ENCODE assay signal across 26 cellular contexts in the genomic region with DNA sequence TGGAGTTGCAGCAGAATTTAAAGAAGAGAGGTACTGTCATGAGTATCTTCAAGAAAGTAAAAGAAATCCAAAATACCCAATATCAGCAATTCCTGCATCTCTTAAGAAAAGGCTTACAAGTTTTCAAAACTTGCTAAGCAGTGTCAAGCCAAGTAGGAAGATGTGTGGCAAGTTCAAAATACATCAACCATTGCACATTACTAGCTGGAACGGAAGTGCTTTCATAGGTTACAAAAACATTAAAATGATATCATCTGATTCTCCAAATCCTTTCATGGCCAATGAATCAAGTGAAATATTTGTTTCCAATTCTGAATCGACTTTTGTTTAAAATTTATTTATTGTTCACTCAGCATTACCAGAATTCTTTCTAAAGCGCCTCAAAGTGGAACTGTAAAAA. TPM values are rescaled to one million over a fixed set of nuclear protein-coding genes. Genes with fewer than 3 reads are reported as not detected.
"Had no signal": no experiment of that assay in that cellular context is flagged by ENCODE, and none has a peak within 500 bp of the region (broad histone marks: within the 10 kb centered on the region; RNA-seq: fewer than 3 reads in every experiment).

No MANE protein-coding gene starts in this region.

- DNase-seq: activated B cell treated with CpG ODN at 0.5 μM for 24 hours; activated CD4-positive, alpha-beta T cell treated with anti-CD3 and anti-CD28 coated beads, Interleukin-2, amount 50 U/mL, for 1 hour; activated CD8-positive, alpha-beta T cell treated with anti-CD3 and anti-CD28 coated beads for 36 hours; activated naive CD8-positive, alpha-beta T cell treated with anti-CD3 and anti-CD28 coated beads, Interleukin-2, amount 50 U/mL, for 24 hours; activated T-cell treated with anti-CD3 and anti-CD28 coated beads, Interleukin-2, amount 50 U/mL, for 48 hours; amygdala; central memory CD4-positive, alpha-beta T cell; effector CD8-positive, alpha-beta T cell; left colon; naive thymus-derived CD8-positive, alpha-beta T cell; occipital lobe; posterior cingulate gyrus; stimulated activated CD4-positive, alpha-beta T cell treated with anti-CD3 and anti-CD28 coated beads, Interleukin-15, amount 100 ng/mL, for 24 hours; stimulated activated CD4-positive, alpha-beta T cell treated with anti-CD3 and anti-CD28 coated beads, Interleukin-2, amount 100 ng/mL, for 24 hours; stimulated activated naive B cell treated with anti-CD40 and anti-IgM and Interleukin-4, amounts not matched to agents 10 μg/mL and 1 μg/mL and 100 μg/mL, for 72 hours; T-helper 2 cell; tibial artery had no signal

- H2AFZ ChIP-seq: hepatocyte had no signal

- H3K9me3 Mint-ChIP-seq: activated B cell treated with CpG ODN at 0.5 μM for 24 hours; activated CD8-positive, alpha-beta T cell treated with anti-CD3 and anti-CD28 coated beads for 36 hours; activated naive CD4-positive, alpha-beta T cell treated with anti-CD3 and anti-CD28 coated beads, Interleukin-2, amount 50 U/mL, for 24 hours; activated naive CD8-positive, alpha-beta T cell treated with anti-CD3 and anti-CD28 coated beads, Interleukin-2, amount 50 U/mL, for 24 hours; activated T-helper 2 cell treated with anti-CD3 and anti-CD28 coated beads, Interferon-gamma antibody, Interleukin-2, Interleukin-4, amounts not matched to agents 10 μg/mL and 5 μg/mL and 100 μg/mL, durations not matched to agents 14 hours and 24 hours and 36 hours; dendritic cell treated with granulocyte-macrophage colony-stimulating factor and Interleukin-4, amounts not matched to agents 40 ng/mL and 50 ng/mL, for 4 days; memory B cell; naive thymus-derived CD8-positive, alpha-beta T cell had no signal

- H3K27me3 ChIP-seq: gastroesophageal sphincter, hepatocyte, neural progenitor cell, suprapubic skin, tibial artery had no signal

- H3K4me3 ChIP-seq: gastroesophageal sphincter, hepatocyte, neural progenitor cell, suprapubic skin, tibial artery had no signal

- H3K36me3 ChIP-seq: gastroesophageal sphincter, neural progenitor cell, suprapubic skin, tibial artery had no signal

- H3K27me3 Mint-ChIP-seq: activated CD8-positive, alpha-beta T cell treated with anti-CD3 and anti-CD28 coated beads for 36 hours had no signal

- H3K4me1 ChIP-seq: gastroesophageal sphincter, suprapubic skin had no signal

- H3K79me2 ChIP-seq: hepatocyte had no signal

- H3K4me3 Mint-ChIP-seq: activated B cell treated with CpG ODN at 0.5 μM for 24 hours; activated CD8-positive, alpha-beta T cell treated with anti-CD3 and anti-CD28 coated beads for 36 hours; activated naive CD4-positive, alpha-beta T cell treated with anti-CD3 and anti-CD28 coated beads, Interleukin-2, amount 50 U/mL, for 24 hours; activated naive CD8-positive, alpha-beta T cell treated with anti-CD3 and anti-CD28 coated beads, Interleukin-2, amount 50 U/mL, for 24 hours; dendritic cell treated with granulocyte-macrophage colony-stimulating factor and Interleukin-4, amounts not matched to agents 40 ng/mL and 50 ng/mL, for 4 days; memory B cell; naive thymus-derived CD8-positive, alpha-beta T cell; neural progenitor cell; stimulated activated naive B cell treated with anti-CD40 and anti-IgM and Interleukin-4, amounts not matched to agents 10 μg/mL and 1 μg/mL and 100 μg/mL, for 72 hours had no signal

- H3K4me2 ChIP-seq: neural progenitor cell had no signal

- H3K4me1 Mint-ChIP-seq: activated B cell treated with CpG ODN at 0.5 μM for 24 hours; activated naive CD4-positive, alpha-beta T cell treated with anti-CD3 and anti-CD28 coated beads, Interleukin-2, amount 50 U/mL, for 24 hours; activated naive CD8-positive, alpha-beta T cell treated with anti-CD3 and anti-CD28 coated beads, Interleukin-2, amount 50 U/mL, for 24 hours; memory B cell; naive thymus-derived CD8-positive, alpha-beta T cell; stimulated activated naive B cell treated with anti-CD40 and anti-IgM and Interleukin-4, amounts not matched to agents 10 μg/mL and 1 μg/mL and 100 μg/mL, for 72 hours had no signal

- H3K27ac Mint-ChIP-seq: activated B cell treated with CpG ODN at 0.5 μM for 24 hours; activated CD8-positive, alpha-beta T cell treated with anti-CD3 and anti-CD28 coated beads for 36 hours; activated naive CD4-positive, alpha-beta T cell treated with anti-CD3 and anti-CD28 coated beads, Interleukin-2, amount 50 U/mL, for 24 hours; activated naive CD8-positive, alpha-beta T cell treated with anti-CD3 and anti-CD28 coated beads, Interleukin-2, amount 50 U/mL, for 24 hours; activated T-helper 2 cell treated with anti-CD3 and anti-CD28 coated beads, Interferon-gamma antibody, Interleukin-2, Interleukin-4, amounts not matched to agents 10 μg/mL and 5 μg/mL and 100 μg/mL, durations not matched to agents 14 hours and 24 hours and 36 hours; dendritic cell treated with granulocyte-macrophage colony-stimulating factor and Interleukin-4, amounts not matched to agents 40 ng/mL and 50 ng/mL, for 4 days; memory B cell; naive thymus-derived CD8-positive, alpha-beta T cell; neural progenitor cell; stimulated activated naive B cell treated with anti-CD40 and anti-IgM and Interleukin-4, amounts not matched to agents 10 μg/mL and 1 μg/mL and 100 μg/mL, for 72 hours had no signal

- H3K27ac ChIP-seq: gastroesophageal sphincter, hepatocyte, neural progenitor cell, suprapubic skin, tibial artery had no signal

- ATAC-seq: activated CD8-positive, alpha-beta T cell treated with anti-CD3 and anti-CD28 coated beads for 36 hours; activated naive CD8-positive, alpha-beta T cell treated with anti-CD3 and anti-CD28 coated beads, Interleukin-2, amount 50 U/mL, for 24 hours; gastroesophageal sphincter; left colon; naive thymus-derived CD8-positive, alpha-beta T cell; stimulated activated naive B cell treated with anti-CD40 and anti-IgM and Interleukin-4, amounts not matched to agents 10 μg/mL and 1 μg/mL and 100 μg/mL, for 72 hours had no signal

- H3K9ac ChIP-seq: neural progenitor cell had no signal

- H3K36me3 Mint-ChIP-seq: activated naive CD4-positive, alpha-beta T cell treated with anti-CD3 and anti-CD28 coated beads, Interleukin-2, amount 50 U/mL, for 24 hours; memory B cell; naive thymus-derived CD8-positive, alpha-beta T cell; neural progenitor cell; stimulated activated naive B cell treated with anti-CD40 and anti-IgM and Interleukin-4, amounts not matched to agents 10 μg/mL and 1 μg/mL and 100 μg/mL, for 72 hours had no signal

- H3K9me3 ChIP-seq: gastroesophageal sphincter, suprapubic skin, tibial artery had no signal

RNA-seq across cellular contexts. Expression of gene ABCA4, which starts 5.7 kb away (rescaled TPM):
- total RNA-seq: activated B cell treated with CpG ODN at 0.5 μM for 24 hours; activated CD8-positive, alpha-beta T cell treated with anti-CD3 and anti-CD28 coated beads for 36 hours; activated T-helper 2 cell treated with anti-CD3 and anti-CD28 coated beads, Interferon-gamma antibody, Interleukin-2, Interleukin-4, amounts not matched to agents 10 μg/mL and 5 μg/mL and 100 μg/mL, durations not matched to agents 14 hours and 24 hours and 36 hours; epithelial cell of proximal tubule; naive thymus-derived CD8-positive, alpha-beta T cell had no signal
- polyA plus RNA-seq: naive thymus-derived CD8-positive, alpha-beta T cell had no signal
